Comparison of ENCODE assay signal across 1 cellular context in genomic region chr4:26900765-26901164, GRCh38.
TF ChIP-seq lines count a peak whose summit lies in the region.

No MANE protein-coding gene starts in this region.

TF ChIP-seq in H1, 55 proteins besides CTCF, POLR2A, EP300 and RAD21:
- TF ChIP-seq MAFK (IDR thresholded peaks at IDR 0.05; ENCODE audit: low read depth, low read length) (no peak), HDAC6 (IDR thresholded peaks at IDR 0.05; ENCODE audit: low read depth, low read length) (no peak), EGR1 (IDR thresholded peaks at IDR 0.05; ENCODE audit: borderline replicate concordance, low read depth, low read length) (no peak), JUN (IDR thresholded peaks at IDR 0.05; ENCODE audit: low read depth, low read length) (no peak), SIX5 (IDR thresholded peaks at IDR 0.05; ENCODE audit: low read depth, low read length) (no peak), SUZ12 (IDR thresholded peaks at IDR 0.05; ENCODE audit: low read length) (no peak), SIN3A (conservative IDR thresholded peaks at IDR 0.05 in 1 of 2, IDR thresholded peaks at IDR 0.05 in 1 of 2; ENCODE audit: low read depth in 1 of 2, low read length in 2 of 2) (no peak), TEAD4 (IDR thresholded peaks at IDR 0.05; ENCODE audit: low read depth, low read length) (no peak), EZH2 (IDR thresholded peaks at IDR 0.05; ENCODE audit: low read depth, low read length, severe bottlenecking) (no peak), POLR2AphosphoS5 (IDR thresholded peaks at IDR 0.05; ENCODE audit: low read depth, low read length) (no peak)
